In the genomic region with DNA sequence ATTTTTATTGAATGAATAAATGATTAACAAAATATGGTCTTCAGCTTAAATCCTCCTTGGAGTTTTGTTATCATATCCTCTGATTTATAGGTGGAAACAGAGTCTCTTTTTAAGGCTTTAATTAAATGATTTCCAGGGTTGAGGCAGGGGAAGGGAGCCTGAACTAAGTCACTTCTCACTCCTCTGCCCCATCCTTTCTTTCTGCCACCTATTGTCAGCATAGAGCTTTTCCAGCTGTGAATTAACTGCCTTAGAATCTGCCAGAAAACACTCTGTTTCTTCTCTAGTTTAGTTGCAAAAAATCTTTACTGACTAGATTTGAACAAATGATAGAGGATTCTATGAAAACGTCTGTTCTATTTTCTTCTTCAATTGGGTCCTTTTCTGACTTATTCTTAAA, we compare ENCODE assay signal across 1 cellular context.
TF ChIP-seq lines count a peak whose summit lies in the region.

No MANE protein-coding gene starts in this region.

TF ChIP-seq in SK-N-SH, 30 proteins besides CTCF, POLR2A, EP300 and RAD21 (continued from another document):
- TF ChIP-seq, protein P1, sequence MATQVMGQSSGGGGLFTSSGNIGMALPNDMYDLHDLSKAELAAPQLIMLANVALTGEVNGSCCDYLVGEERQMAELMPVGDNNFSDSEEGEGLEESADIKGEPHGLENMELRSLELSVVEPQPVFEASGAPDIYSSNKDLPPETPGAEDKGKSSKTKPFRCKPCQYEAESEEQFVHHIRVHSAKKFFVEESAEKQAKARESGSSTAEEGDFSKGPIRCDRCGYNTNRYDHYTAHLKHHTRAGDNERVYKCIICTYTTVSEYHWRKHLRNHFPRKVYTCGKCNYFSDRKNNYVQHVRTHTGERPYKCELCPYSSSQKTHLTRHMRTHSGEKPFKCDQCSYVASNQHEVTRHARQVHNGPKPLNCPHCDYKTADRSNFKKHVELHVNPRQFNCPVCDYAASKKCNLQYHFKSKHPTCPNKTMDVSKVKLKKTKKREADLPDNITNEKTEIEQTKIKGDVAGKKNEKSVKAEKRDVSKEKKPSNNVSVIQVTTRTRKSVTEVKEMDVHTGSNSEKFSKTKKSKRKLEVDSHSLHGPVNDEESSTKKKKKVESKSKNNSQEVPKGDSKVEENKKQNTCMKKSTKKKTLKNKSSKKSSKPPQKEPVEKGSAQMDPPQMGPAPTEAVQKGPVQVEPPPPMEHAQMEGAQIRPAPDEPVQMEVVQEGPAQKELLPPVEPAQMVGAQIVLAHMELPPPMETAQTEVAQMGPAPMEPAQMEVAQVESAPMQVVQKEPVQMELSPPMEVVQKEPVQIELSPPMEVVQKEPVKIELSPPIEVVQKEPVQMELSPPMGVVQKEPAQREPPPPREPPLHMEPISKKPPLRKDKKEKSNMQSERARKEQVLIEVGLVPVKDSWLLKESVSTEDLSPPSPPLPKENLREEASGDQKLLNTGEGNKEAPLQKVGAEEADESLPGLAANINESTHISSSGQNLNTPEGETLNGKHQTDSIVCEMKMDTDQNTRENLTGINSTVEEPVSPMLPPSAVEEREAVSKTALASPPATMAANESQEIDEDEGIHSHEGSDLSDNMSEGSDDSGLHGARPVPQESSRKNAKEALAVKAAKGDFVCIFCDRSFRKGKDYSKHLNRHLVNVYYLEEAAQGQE (IDR thresholded peaks at IDR 0.05; ENCODE audit: low read depth, low read length) = no peak
- no peak for TF ChIP-seq SIN3A (IDR thresholded peaks at IDR 0.05; ENCODE audit: borderline replicate concordance, low read depth, low read length)
- no peak for TF ChIP-seq GABPA (IDR thresholded peaks at IDR 0.05; ENCODE audit: low read depth)
- no peak for TF ChIP-seq JUND (IDR thresholded peaks at IDR 0.05)
- no peak for TF ChIP-seq POLR2AphosphoS5 (IDR thresholded peaks at IDR 0.05; ENCODE audit: low read depth, low read length)
- TF ChIP-seq TCF12 (IDR thresholded peaks at IDR 0.05) = no peak
- no peak for TF ChIP-seq TEAD4 (IDR thresholded peaks at IDR 0.05; ENCODE audit: borderline replicate concordance, insufficient read depth)
